ENCODE assay signal across 15 cellular contexts in genomic region chr2:237092506-237092905, GRCh38. TPM values are rescaled to one million over a fixed set of nuclear protein-coding genes. Genes with fewer than 3 reads are reported as not detected.
DNase-seq lines count a peak whose midpoint lies in the region; ATAC-seq and TF ChIP-seq lines count a peak whose summit lies in the region.
"Had no signal": no experiment of that assay in that cellular context is flagged by ENCODE, and none has a peak within 500 bp of the region (broad histone marks: within the 10 kb centered on the region; RNA-seq: fewer than 3 reads in every experiment).

No MANE protein-coding gene starts in this region.

- no peak overlapping the region for H3K14ac ChIP-seq in IMR-90 (replicated peaks; ENCODE audit: low read depth, low read length)

- H2BK5ac ChIP-seq in IMR-90 (ENCODE audit: low read depth, low read length, poor library complexity, severe bottlenecking): peak overlapping the region; percentile 35

- no peak for TF ChIP-seq EP300 in SK-N-SH (IDR thresholded peaks at IDR 0.05; ENCODE audit: borderline replicate concordance in 1 of 2, low read depth in 1 of 2, low read length in 1 of 2)

- H3K9me3 ChIP-seq in IMR-90 (ENCODE audit: control insufficient read depth, insufficient read depth, low read length) (no peaks in the 10 kb centered on the region), mammary epithelial cell (replicated peaks; ENCODE audit: insufficient read depth, low read length) (no peaks in the 10 kb centered on the region), muscle layer of duodenum (ENCODE audit: control insufficient read depth in 1 of 2, low read length in 2 of 2) (no peaks in the 10 kb centered on the region), subcutaneous abdominal adipose tissue (ENCODE audit: control insufficient read depth in 5 of 5, low read length in 5 of 5) (no peaks in the 10 kb centered on the region), SK-N-SH (no peaks in the 10 kb centered on the region)

- no peak for TF ChIP-seq POLR2A in IMR-90 (IDR thresholded peaks at IDR 0.05; ENCODE audit: low read depth, low read length)

- no peak overlapping the region for H2AK5ac ChIP-seq in IMR-90 (ENCODE audit: low read depth, low read length)

- no TSS peak for BruUV-seq in IMR-90 (replicated peaks; lab: Mats Ljungman, UMichigan)
- no TSS peak for BruUV-seq in mammary epithelial cell (replicated peaks; lab: Mats Ljungman, UMichigan)

- H3K56ac ChIP-seq in IMR-90 (ENCODE audit: extremely low read depth, insufficient read depth, low read length): no peak overlapping the region

- H3K4me3 Mint-ChIP-seq in activated CD8-positive, alpha-beta T cell treated with anti-CD3 and anti-CD28 coated beads, Interleukin-2, amount 10 ng/mL, durations not matched to agents 7 days and 5 days: no peak overlapping the region
- H3K4me3 Mint-ChIP-seq: IgD-negative memory B cell, natural killer cell had no signal

- H3K9me2 ChIP-seq in SK-N-SH: no peaks in the 10 kb centered on the region

- dilution Hi-C loops in IMR-90 (cut with HindIII; ENCODE audit: low sequenced_read_pairs, unreplicated experiment) (no loop called here), mammary epithelial cell (cut with HindIII; ENCODE audit: low sequenced_read_pairs) (no loop called here)

- H3K9me3 Mint-ChIP-seq in activated CD8-positive, alpha-beta T cell treated with anti-CD3 and anti-CD28 coated beads, Interleukin-2, amount 10 ng/mL, durations not matched to agents 7 days and 5 days (ENCODE audit: insufficient read depth): no peaks in the 10 kb centered on the region
- H3K9me3 Mint-ChIP-seq: IgD-negative memory B cell, natural killer cell had no signal

- H3K79me2 ChIP-seq in mammary epithelial cell (ENCODE audit: insufficient read depth, low read length): peaks cover 81% of the 10 kb centered on the region
- H3K79me2 ChIP-seq in SK-N-SH (ENCODE audit: insufficient read depth): peaks cover 89% of the 10 kb centered on the region

- TF ChIP-seq CTCF in IMR-90 (conservative IDR thresholded peaks at IDR 0.05; ENCODE audit: low read depth, low read length) (no peak), mammary epithelial cell (conservative IDR thresholded peaks at IDR 0.05 in 1 of 2, IDR thresholded peaks at IDR 0.05 in 1 of 2; ENCODE audit: extremely low read depth in 1 of 2, insufficient read depth in 1 of 2, low read depth in 1 of 2, low read length in 2 of 2) (no peak), SK-N-SH (IDR thresholded peaks at IDR 0.05) (no peak)

- H3K27me3 Mint-ChIP-seq in activated CD8-positive, alpha-beta T cell treated with anti-CD3 and anti-CD28 coated beads, Interleukin-2, amount 10 ng/mL, durations not matched to agents 7 days and 5 days (ENCODE audit: low read depth): no peaks in the 10 kb centered on the region
- H3K27me3 Mint-ChIP-seq: IgD-negative memory B cell had no signal

- H3K79me1 ChIP-seq in IMR-90 (ENCODE audit: low read depth in 1 of 2, low read length in 2 of 2): peaks cover 23 to 47% of the 10 kb centered on the region in 2 experiments

- peaks cover 36% of the 10 kb centered on the region for H3F3A ChIP-seq in SK-N-SH (replicated peaks; ENCODE audit: insufficient read depth)

- peak overlapping the region; percentile 88 for H4K5ac ChIP-seq in IMR-90 (ENCODE audit: low read depth, low read length)

- peaks cover 17% of the 10 kb centered on the region for H3K36me3 ChIP-seq in IMR-90 (ENCODE audit: control insufficient read depth, insufficient read depth, low read length)
- peaks cover 37% of the 10 kb centered on the region for H3K36me3 ChIP-seq in mammary epithelial cell (ENCODE audit: insufficient read depth, low read length)
- peaks cover 24 to 50% of the 10 kb centered on the region in 2 donors for H3K36me3 ChIP-seq in muscle layer of duodenum (ENCODE audit: control insufficient read depth in 1 of 2, insufficient read depth in 2 of 2, low read length in 2 of 2)
- peaks cover 37 to 62% (median 46%) of the 10 kb centered on the region in 5 donors for H3K36me3 ChIP-seq in subcutaneous abdominal adipose tissue (ENCODE audit: control insufficient read depth in 5 of 5, insufficient read depth in 5 of 5, low read length in 5 of 5)
- peaks cover 64 to 80% of the 10 kb centered on the region in 2 experiments for H3K36me3 ChIP-seq in SK-N-SH (replicated peaks in 1 of 2; ENCODE audit: control insufficient read depth in 1 of 2, insufficient read depth in 2 of 2, low read length in 1 of 2)

- 54% methylated on average over 5 of the region's 5 CpGs; no CpG with 5 or more reads in 1 of the 2 experiments for WGBS in IMR-90 (ENCODE audit: extremely low coverage in 2 of 2, insufficient read length in 1 of 2), 2 experiments
- 89% methylated on average over 5 of the region's 5 CpGs for WGBS in mammary epithelial cell (ENCODE audit: low coverage, missing lambda C conversion rate)
- 85% methylated on average over 5 of the region's 5 CpGs for WGBS in SK-N-SH (ENCODE audit: low lambda C conversion rate)

- H3K23ac ChIP-seq in IMR-90 (ENCODE audit: low read depth, low read length): peak overlapping the region; percentile 32; the same call in 1 of the 2 replicates

- POLR2A ChIA-PET in IMR-90 (lab: Charles Lee; ENCODE audit: unreplicated experiment) (no interaction called here), SK-N-SH (lab: Yijun Ruan, JAX) (no interaction called here)
- POLR2A ChIA-PET in activated CD8-positive, alpha-beta T cell treated with anti-CD3 and anti-CD28 coated beads, Interleukin-2, amount 10 ng/mL, durations not matched to agents 7 days and 5 days (lab: Charles Lee): no interaction called here

- H4K91ac ChIP-seq in IMR-90 (ENCODE audit: insufficient read depth, low read depth, low read length): 0 out of 2 replicates have a peak overlapping the region, but pooled peaks have one; percentile 11

- H3K4me2 ChIP-seq in IMR-90 (ENCODE audit: low read depth, low read length): peak overlapping the region; percentile 46; the same call in 1 of the 2 replicates
- H3K4me2 ChIP-seq in mammary epithelial cell (ENCODE audit: insufficient read depth, low read depth, low read length): peak overlapping the region; percentile 17
- no peak overlapping the region; the same call in 1 of the 2 replicates for H3K4me2 ChIP-seq in SK-N-SH

- H2BK15ac ChIP-seq in IMR-90 (ENCODE audit: low read depth, low read length): no peak overlapping the region

- H3K9ac ChIP-seq in IMR-90 (ENCODE audit: low read depth, low read length): peak overlapping the region; percentile 36
- H3K9ac ChIP-seq in mammary epithelial cell (ENCODE audit: insufficient read depth, low read length): no peak overlapping the region
- peak overlapping the region in 2 of 5 donors; percentile 10 to 17 for H3K9ac ChIP-seq in subcutaneous abdominal adipose tissue (ENCODE audit: low read length in 5 of 5)
- H3K9ac ChIP-seq in SK-N-SH: no peak overlapping the region; the same call in 1 of the 2 replicates

- ATAC-seq in IMR-90 (ENCODE audit: low read depth) (no peak), GM21381 (IDR thresholded peaks at IDR 0.05; ENCODE audit: unreplicated experiment) (no peak)
- no peak for ATAC-seq in activated CD8-positive, alpha-beta T cell treated with anti-CD3 and anti-CD28 coated beads, Interleukin-2, amount 10 ng/mL, durations not matched to agents 7 days and 5 days
- ATAC-seq: activated CD4-positive, CD25-positive, alpha-beta regulatory T cell treated with anti-CD3 and anti-CD28 coated beads, Interleukin-2, amount 50 U/mL, for 24 hours; natural killer cell had no signal

- H3K4me1 ChIP-seq in IMR-90 (ENCODE audit: control insufficient read depth, insufficient read depth, low read length) (peaks cover 19% of the 10 kb centered on the region), mammary epithelial cell (ENCODE audit: insufficient read depth, low read length) (peaks cover 47% of the 10 kb centered on the region), muscle layer of duodenum (ENCODE audit: control insufficient read depth in 1 of 2, insufficient read depth in 2 of 2, low read length in 2 of 2) (peaks cover 5 to 33% of the 10 kb centered on the region in 2 donors), subcutaneous abdominal adipose tissue (ENCODE audit: control insufficient read depth in 5 of 5, insufficient read depth in 5 of 5, low read length in 5 of 5) (peaks cover 2 to 23% (median 21%) of the 10 kb centered on the region in 5 donors), SK-N-SH (ENCODE audit: control insufficient read depth in 1 of 2, insufficient read depth in 2 of 2, low read depth in 1 of 2, low read length in 1 of 2) (peaks cover 0 to 9% of the 10 kb centered on the region in 2 experiments; a peak in 2 of 4 replicates)

- H3K27me3 ChIP-seq in IMR-90 (ENCODE audit: control insufficient read depth, insufficient read depth, low read length) (no peaks in the 10 kb centered on the region), mammary epithelial cell (ENCODE audit: insufficient read depth, low read length) (no peaks in the 10 kb centered on the region), muscle layer of duodenum (ENCODE audit: low read depth, low read length) (no peaks in the 10 kb centered on the region), subcutaneous abdominal adipose tissue (ENCODE audit: control insufficient read depth in 5 of 5, insufficient read depth in 4 of 5, low read length in 5 of 5) (no peaks in the 10 kb centered on the region), SK-N-SH (ENCODE audit: insufficient read depth) (no peaks in the 10 kb centered on the region)

- H3K4me3 ChIP-seq in IMR-90 (ENCODE audit: insufficient read depth, low read depth, low read length) (no peak overlapping the region), mammary epithelial cell (replicated peaks in 1 of 3; ENCODE audit: insufficient read depth in 1 of 3, low read depth in 2 of 3, low read length in 3 of 3) (no peak overlapping the region), muscle layer of duodenum (ENCODE audit: low read depth in 1 of 2, low read length in 2 of 2) (peak overlapping the region in 1 of 2 donors; percentile 34), subcutaneous abdominal adipose tissue (ENCODE audit: low read depth in 1 of 5, low read length in 5 of 5) (no peak overlapping the region), SK-N-SH (ENCODE audit: low read depth in 2 of 2, low read length in 1 of 2) (no peak overlapping the region)

- peaks cover 3% of the 10 kb centered on the region for H3K4me1 Mint-ChIP-seq in activated CD8-positive, alpha-beta T cell treated with anti-CD3 and anti-CD28 coated beads, Interleukin-2, amount 10 ng/mL, durations not matched to agents 7 days and 5 days (ENCODE audit: low read depth)

- peak overlapping the region; percentile 75; the same call in 1 of the 2 replicates for H3K27ac ChIP-seq in IMR-90 (ENCODE audit: insufficient read depth, low read length)
- peak overlapping the region; percentile 6 for H3K27ac ChIP-seq in mammary epithelial cell (ENCODE audit: insufficient read depth, low read depth, low read length)
- peak overlapping the region; percentile 56 for H3K27ac ChIP-seq in muscle layer of duodenum (ENCODE audit: low read length)
- H3K27ac ChIP-seq in subcutaneous abdominal adipose tissue (ENCODE audit: low read depth, low read length): peak overlapping the region; percentile 84
- peak overlapping the region in 1 of 2 experiments; percentile 45; a peak in 2 of 4 replicates for H3K27ac ChIP-seq in SK-N-SH (ENCODE audit: low read depth in 2 of 2, low read length in 1 of 2)

- peaks cover 6% of the 10 kb centered on the region for H3K9me1 ChIP-seq in IMR-90 (ENCODE audit: insufficient read depth, low read length)

- peak overlapping the region; percentile 9 for H3K4ac ChIP-seq in IMR-90 (ENCODE audit: low read depth, low read length)

- H2AK9ac ChIP-seq in IMR-90 (replicated peaks; ENCODE audit: low read depth, low read length, poor library complexity): no peak overlapping the region

- TF ChIP-seq RAD21 in IMR-90 (IDR thresholded peaks at IDR 0.05; ENCODE audit: low read length) (no peak), SK-N-SH (IDR thresholded peaks at IDR 0.05; ENCODE audit: low read length) (no peak)

- H2BK20ac ChIP-seq in IMR-90 (ENCODE audit: low read depth, low read length): no peak overlapping the region; the same call in 1 of the 2 replicates

- H2AFZ ChIP-seq in IMR-90 (replicated peaks; ENCODE audit: low read length, poor library complexity) (no peak overlapping the region), mammary epithelial cell (ENCODE audit: low read depth, low read length) (no peak overlapping the region), SK-N-SH (ENCODE audit: low read depth) (no peak overlapping the region)

- DNase-seq in IMR-90 (no peak), mammary epithelial cell (no peak), SK-N-SH (no peak)
- no peak for DNase-seq in activated CD8-positive, alpha-beta T cell treated with anti-CD3 and anti-CD28 coated beads, Interleukin-2, amount 10 ng/mL, durations not matched to agents 7 days and 5 days
- DNase-seq: activated gamma-delta T cell, AML-193, aorta, natural killer cell, NCI-H510A, T-helper 2 cell had no signal

- H4K8ac ChIP-seq in IMR-90 (ENCODE audit: low read depth in 2 of 2, low read length in 2 of 2): no peak overlapping the region

- intact Hi-C loops in IMR-90 (cut with micrococcal nuclease): loop anchor here (2.0 to 10.0 kb wide), 3 partner anchors 222 to 652 kb away; no protein-coding TSS in a partner anchor
- intact Hi-C loops in mammary epithelial cell (cut with micrococcal nuclease): loop anchor here (2.0 to 5.0 kb wide), 2 partner anchors 60 to 230 kb away; no protein-coding TSS in a partner anchor

- H3K27ac Mint-ChIP-seq in activated CD8-positive, alpha-beta T cell treated with anti-CD3 and anti-CD28 coated beads, Interleukin-2, amount 10 ng/mL, durations not matched to agents 7 days and 5 days: no peak overlapping the region
- H3K27ac Mint-ChIP-seq: IgD-negative memory B cell, natural killer cell had no signal

- peaks cover 17% of the 10 kb centered on the region for H3K36me3 Mint-ChIP-seq in activated CD8-positive, alpha-beta T cell treated with anti-CD3 and anti-CD28 coated beads, Interleukin-2, amount 10 ng/mL, durations not matched to agents 7 days and 5 days (ENCODE audit: low read depth)

- H2BK120ac ChIP-seq in IMR-90 (ENCODE audit: low read depth, low read length): 0 out of 2 replicates have a peak overlapping the region, but pooled peaks have one; percentile 37

- H4K20me1 ChIP-seq in IMR-90 (ENCODE audit: insufficient read depth, low read length) (no peaks in the 10 kb centered on the region), mammary epithelial cell (ENCODE audit: insufficient read depth, low read length) (no peaks in the 10 kb centered on the region), SK-N-SH (ENCODE audit: insufficient read depth) (no peaks in the 10 kb centered on the region)

- in situ Hi-C loops in IMR-90 (cut with MboI; ENCODE audit: low sequenced_read_pairs) (loop anchor here (25.0 kb wide), 1 partner anchor 1455 kb away; no protein-coding TSS in a partner anchor), mammary epithelial cell (cut with MboI; ENCODE audit: low sequenced_read_pairs in 2 of 2) (no loop called here)

- CTCF ChIA-PET in IMR-90 (lab: Yijun Ruan, JAX) (interaction anchor here (1.4 kb wide), 1 partner anchor 420 kb away, joined by 3 read pairs; no protein-coding TSS in a partner anchor), mammary epithelial cell (lab: Charles Lee; ENCODE audit: low non-redundant PET) (interaction anchor here (0.7 kb wide), 2 partner anchors 73 to 418 kb away, joined by 3 to 4 read pairs; no protein-coding TSS in a partner anchor), SK-N-SH (lab: Yijun Ruan, JAX) (interaction anchor here (1.0 to 1.6 kb wide), 2 partner anchors 9 to 480 kb away, joined by 3 to 10 read pairs; no protein-coding TSS in a partner anchor)
- CTCF ChIA-PET in activated CD8-positive, alpha-beta T cell treated with anti-CD3 and anti-CD28 coated beads, Interleukin-2, amount 10 ng/mL, durations not matched to agents 7 days and 5 days (lab: Charles Lee): no interaction called here

- H3K18ac ChIP-seq in IMR-90 (ENCODE audit: low read depth, low read length): peak overlapping the region; percentile 65

RNA-seq across cellular contexts. Expression of gene COPS8, which starts 6.8 kb away (rescaled TPM):
- total RNA-seq in IMR-90 (2012; rRNA removed) (47.0 and 61.4 TPM in 2 replicates), mammary epithelial cell (100 to 1,000 TPM; 102 to 111 TPM)
- polyA plus RNA-seq in IMR-90 (2012; rRNA removed) (58.5 and 64.9 TPM in 2 replicates), mammary epithelial cell (113 TPM), SK-N-SH (2012; rRNA removed) (107 and 123 TPM in 2 replicates)
- 24.6 and 26.5 TPM in 2 replicates for polyA plus RNA-seq in IMR-90 (2012; cell fraction: cytosol; rRNA removed)
- polyA plus RNA-seq in IMR-90 (2012; cell fraction: nucleus; rRNA removed; ENCODE audit: low replicate concordance): 5.9 and 48.0 TPM in 2 replicates
- 88.4 TPM for polyA minus RNA-seq in mammary epithelial cell
- 147 and 188 TPM in 2 replicates for polyA plus RNA-seq in SK-N-SH (2012; cell fraction: cytosol; rRNA removed)
- 29.4 and 69.0 TPM in 2 replicates for polyA plus RNA-seq in SK-N-SH (2012; cell fraction: nucleus; rRNA removed)
- 10 to 100 TPM; 39.5 to 42.2 TPM for total RNA-seq in activated CD8-positive, alpha-beta T cell treated with anti-CD3 and anti-CD28 coated beads, Interleukin-2, amount 10 ng/mL, durations not matched to agents 7 days and 5 days
